ENCODE assay signal across 9 cellular contexts in the genomic region with DNA sequence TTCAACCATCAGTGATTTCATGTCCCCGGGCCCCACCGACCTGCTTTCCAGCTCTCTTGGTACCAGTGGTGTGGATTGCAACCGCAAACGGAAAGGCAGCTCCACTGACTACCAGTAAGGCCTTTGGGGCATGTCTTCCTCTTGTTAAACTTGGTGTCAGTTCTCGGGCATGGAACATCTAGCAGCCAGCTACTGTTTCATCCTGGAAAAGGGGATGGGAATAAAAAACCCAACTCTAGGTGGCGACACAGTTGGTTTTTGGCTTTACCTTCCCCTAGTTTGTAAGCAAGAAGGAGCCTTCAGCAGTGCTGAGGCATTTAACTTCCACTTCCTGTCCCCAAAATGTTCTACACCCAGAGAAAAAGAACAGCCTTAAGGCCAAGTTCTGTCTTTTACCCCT.
A peak's percentile ranks its signal among the peaks of the same experiment; 100 is the strongest.
DNase-seq lines count a peak whose midpoint lies in the region; ATAC-seq, FAIRE-seq and TF ChIP-seq lines count a peak whose summit lies in the region.
"Had no signal": no experiment of that assay in that cellular context is flagged by ENCODE, and none has a peak within 500 bp of the region (broad histone marks: within the 10 kb centered on the region; RNA-seq: fewer than 3 reads in every experiment).

No MANE protein-coding gene starts in this region.

- no peak overlapping the region for H3K9ac ChIP-seq in PC-3 (ENCODE audit: low read length)

- no peaks in the 10 kb centered on the region for H3K27me3 Mint-ChIP-seq in activated naive CD8-positive, alpha-beta T cell treated with anti-CD3 and anti-CD28 coated beads for 36 hours

- BruUV-seq in PC-3 (replicated peaks; lab: Mats Ljungman, UMichigan), result no TSS peak

- TF ChIP-seq POLR2A in GM12892 (IDR thresholded peaks at IDR 0.05; ENCODE audit: low read depth, low read length), result no peak

- DNase-seq in AG04450 (ENCODE audit: low read depth, low spot score) (no peak), GM12892 (ENCODE audit: insufficient read length) (no peak), PC-3 (peak; percentile 40), foreskin keratinocyte (no peak), RPMI8226 (no peak)
- DNase-seq in activated naive CD8-positive, alpha-beta T cell treated with anti-CD3 and anti-CD28 coated beads for 36 hours, result no peak
- DNase-seq in stimulated activated CD4-positive, alpha-beta T cell treated with anti-CD3 and anti-CD28 coated beads, Interleukin-4, amount 100 ng/mL, for 1 hour, result no peak

- H3K4me3 Mint-ChIP-seq in activated naive CD8-positive, alpha-beta T cell treated with anti-CD3 and anti-CD28 coated beads for 36 hours, result no peak overlapping the region

- peak; percentile 40 for TF ChIP-seq CTCF in AG04450 (IDR thresholded peaks at IDR 0.05; ENCODE audit: low read depth, low read length)
- TF ChIP-seq CTCF in PC-3 (conservative IDR thresholded peaks at IDR 0.05; ENCODE audit: low read depth, low read length), result peak; percentile 60
- peak; percentile 62 for TF ChIP-seq CTCF in foreskin keratinocyte (conservative IDR thresholded peaks at IDR 0.05)

- peak; percentile 83 for FAIRE-seq in GM12892 (lab: Jason Lieb, UNC)

- H3K9me2 ChIP-seq in PC-3 (replicated peaks; ENCODE audit: low read length), result no peaks in the 10 kb centered on the region

- peaks cover 2% of the 10 kb centered on the region for H3K4me1 Mint-ChIP-seq in activated naive CD8-positive, alpha-beta T cell treated with anti-CD3 and anti-CD28 coated beads for 36 hours

- no peaks in the 10 kb centered on the region for H3K36me3 ChIP-seq in PC-3 (ENCODE audit: low read depth, low read length)

- no peak overlapping the region for H2AFZ ChIP-seq in PC-3 (ENCODE audit: low read length)

- H4K20me1 ChIP-seq in PC-3 (ENCODE audit: low read length), result no peaks in the 10 kb centered on the region

- no peak overlapping the region for H3K27ac Mint-ChIP-seq in activated naive CD8-positive, alpha-beta T cell treated with anti-CD3 and anti-CD28 coated beads for 36 hours

- no peaks in the 10 kb centered on the region for H3K4me1 ChIP-seq in PC-3 (ENCODE audit: insufficient read depth, low read length)
- no peaks in the 10 kb centered on the region for H3K4me1 ChIP-seq in foreskin keratinocyte

- H3K4me3 ChIP-seq in AG04450 (ENCODE audit: low read depth, low read length), result no peak overlapping the region
- no peak overlapping the region for H3K4me3 ChIP-seq in PC-3 (ENCODE audit: low read length)
- H3K4me3 ChIP-seq: coronary artery had no signal

- ATAC-seq in PC-3, result no peak
- peak; percentile 56 for ATAC-seq in foreskin keratinocyte
- ATAC-seq in GM21529 (IDR thresholded peaks at IDR 0.05; ENCODE audit: unreplicated experiment), result no peak

- no peak overlapping the region for H3K4me2 ChIP-seq in PC-3 (ENCODE audit: low read length)

- no peaks in the 10 kb centered on the region for H3K9me3 Mint-ChIP-seq in activated naive CD8-positive, alpha-beta T cell treated with anti-CD3 and anti-CD28 coated beads for 36 hours

- H3K9me3 ChIP-seq in AG04450 (ENCODE audit: control insufficient read depth, insufficient read depth, low read length) (no peaks in the 10 kb centered on the region), PC-3 (ENCODE audit: low read length) (no peaks in the 10 kb centered on the region)

- CTCF ChIA-PET in AG04450 (lab: Charles Lee) (interaction anchor here (0.6 to 2.9 kb wide), 13 partner anchors 9 to 391 kb away, joined by 3 to 26 read pairs (median 4); no protein-coding TSS in a partner anchor), PC-3 (lab: Charles Lee) (no interaction called here)

- intact Hi-C loops in PC-3 (cut with micrococcal nuclease), result no loop called here

- H3K27ac ChIP-seq in AG04450 (ENCODE audit: low read depth, low read length) (no peak overlapping the region), PC-3 (ENCODE audit: low read length) (no peak overlapping the region), foreskin keratinocyte (no peak overlapping the region)
- H3K27ac ChIP-seq: coronary artery had no signal

- H3K27me3 ChIP-seq in AG04450 (ENCODE audit: control insufficient read depth, insufficient read depth, low read length) (no peaks in the 10 kb centered on the region), PC-3 (ENCODE audit: low read length) (no peaks in the 10 kb centered on the region), foreskin keratinocyte (no peaks in the 10 kb centered on the region)

- no peaks in the 10 kb centered on the region for H3K36me3 Mint-ChIP-seq in activated naive CD8-positive, alpha-beta T cell treated with anti-CD3 and anti-CD28 coated beads for 36 hours

- H3F3A ChIP-seq in PC-3 (ENCODE audit: low read length, unreplicated experiment), result no peaks in the 10 kb centered on the region

- no peaks in the 10 kb centered on the region for H3K79me2 ChIP-seq in PC-3 (ENCODE audit: low read length)

- POLR2A ChIA-PET in AG04450 (lab: Yijun Ruan, JAX), result no interaction called here
- POLR2A ChIA-PET in PC-3 (lab: Charles Lee; ENCODE audit: unreplicated experiment), result no interaction called here
